Comparison of ENCODE assay signal across 25 cellular contexts in genomic region chr1:73576084-73576483, GRCh38.
A peak's percentile ranks its signal among the peaks of the same experiment; 100 is the strongest.
DNase-seq lines count a peak whose midpoint lies in the region; ATAC-seq and TF ChIP-seq lines count a peak whose summit lies in the region.
"Had no signal": no experiment of that assay in that cellular context is flagged by ENCODE, and none has a peak within 500 bp of the region (broad histone marks: within the 10 kb centered on the region; RNA-seq: fewer than 3 reads in every experiment).

No MANE protein-coding gene starts in this region.

- H3K9me2 ChIP-seq in hepatocyte (replicated peaks; ENCODE audit: insufficient read depth), result no peaks in the 10 kb centered on the region
- H3K9me2 ChIP-seq: SK-N-SH had no signal

- H3K27me3 ChIP-seq in breast epithelium, result no peaks in the 10 kb centered on the region
- no peaks in the 10 kb centered on the region for H3K27me3 ChIP-seq in hepatocyte
- H3K27me3 ChIP-seq in naive thymus-derived CD4-positive, alpha-beta T cell (ENCODE audit: control insufficient read depth in 2 of 2, insufficient read depth in 2 of 2, low read length in 2 of 2), result no peaks in the 10 kb centered on the region
- H3K27me3 ChIP-seq: BLaER1 had no signal

- H3K4me1 Mint-ChIP-seq in MCF 10A (ENCODE audit: insufficient read depth, unreplicated experiment), result no peaks in the 10 kb centered on the region
- H3K4me1 Mint-ChIP-seq in naive thymus-derived CD4-positive, alpha-beta T cell, result no peaks in the 10 kb centered on the region
- H3K4me1 Mint-ChIP-seq in nephron progenitor cell, result no peaks in the 10 kb centered on the region

- no peak overlapping the region for H2AFZ ChIP-seq in hepatocyte

- H3K79me2 ChIP-seq in hepatocyte, result no peaks in the 10 kb centered on the region

- BruUV-seq in MCF 10A (replicated peaks; lab: Mats Ljungman, UMichigan), result no TSS peak

- H3K4me3 Mint-ChIP-seq in MCF 10A (ENCODE audit: unreplicated experiment), result no peak overlapping the region
- no peak overlapping the region for H3K4me3 Mint-ChIP-seq in naive thymus-derived CD4-positive, alpha-beta T cell
- H3K4me3 Mint-ChIP-seq in nephron progenitor cell, result no peak overlapping the region
- H3K4me3 Mint-ChIP-seq: CD4-positive, alpha-beta T cell; H9; HFFc6 had no signal

- POLR2A ChIA-PET in MCF 10A (lab: Yijun Ruan, JAX), result no interaction called here
- POLR2A ChIA-PET in naive thymus-derived CD4-positive, alpha-beta T cell (lab: Charles Lee), result no interaction called here

- WGBS in hepatocyte (ENCODE audit: low lambda C conversion rate, missing lambda C conversion rate), result 26% methylated on average over 2 of the region's 2 CpGs

- no peak for ATAC-seq in GM21737 (IDR thresholded peaks at IDR 0.05; ENCODE audit: unreplicated experiment)
- ATAC-seq in naive thymus-derived CD4-positive, alpha-beta T cell, result no peak
- no peak for ATAC-seq in GM19023 (IDR thresholded peaks at IDR 0.05; ENCODE audit: unreplicated experiment)
- ATAC-seq: A549, GM12878 had no signal

- H3K27ac ChIP-seq in breast epithelium (no peak overlapping the region), hepatocyte (no peak overlapping the region)
- no peak overlapping the region for H3K27ac ChIP-seq in naive thymus-derived CD4-positive, alpha-beta T cell (ENCODE audit: low read depth, low read length)
- H3K27ac ChIP-seq: A549, BLaER1, RWPE1 had no signal

- CTCF ChIA-PET in MCF 10A (lab: Yijun Ruan, JAX), result interaction anchor here (0.9 kb wide), 1 partner anchor 98 kb away, joined by 4 read pairs; no protein-coding TSS in a partner anchor
- CTCF ChIA-PET in naive thymus-derived CD4-positive, alpha-beta T cell (lab: Charles Lee), result no interaction called here

- DNase-seq in MCF 10A (ENCODE audit: unreplicated experiment), result peak; percentile 18
- no peak for DNase-seq in breast epithelium (ENCODE audit: low spot score in 2 of 2)
- peak; percentile 35 for DNase-seq in SK-MEL-5 (ENCODE audit: low read depth, low spot score)
- DNase-seq in hepatocyte (ENCODE audit: low spot score), result peak; percentile 19
- DNase-seq in naive thymus-derived CD4-positive, alpha-beta T cell, result no peak
- no peak for DNase-seq in nephron progenitor cell
- DNase-seq: CD4-positive, alpha-beta T cell; COR-L47; DND-41; H9; HFFc6; KBM-7; NCI-H1105; NCI-H2081 treated with DMSO at 0.1 percent for 48 hours; NCI-H510A; NCI-H748 treated with DMSO at 0.1 percent for 48 hours; NK-92 treated with Interleukin-12 subunit alpha and Interleukin-12 subunit beta, amount 100 ng/mL, for 24 hours; SHP77 treated with DMSO at 0.1 percent for 48 hours; SK-N-SH had no signal

- H3K27ac Mint-ChIP-seq in MCF 10A (ENCODE audit: low read depth, unreplicated experiment) (no peak overlapping the region), nephron progenitor cell (no peak overlapping the region)
- H3K27ac Mint-ChIP-seq in naive thymus-derived CD4-positive, alpha-beta T cell, result no peak overlapping the region
- H3K27ac Mint-ChIP-seq: CD4-positive, alpha-beta T cell; HFFc6 had no signal

- H3K27me3 Mint-ChIP-seq in MCF 10A (ENCODE audit: insufficient read depth, unreplicated experiment), result no peaks in the 10 kb centered on the region
- no peaks in the 10 kb centered on the region for H3K27me3 Mint-ChIP-seq in naive thymus-derived CD4-positive, alpha-beta T cell
- H3K27me3 Mint-ChIP-seq in nephron progenitor cell (ENCODE audit: low read depth, poor library complexity), result no peaks in the 10 kb centered on the region
- H3K27me3 Mint-ChIP-seq: CD4-positive, alpha-beta T cell had no signal

- no peaks in the 10 kb centered on the region for H3K9me3 ChIP-seq in breast epithelium
- H3K9me3 ChIP-seq in hepatocyte (ENCODE audit: low read depth), result no peaks in the 10 kb centered on the region
- H3K9me3 ChIP-seq in naive thymus-derived CD4-positive, alpha-beta T cell (ENCODE audit: control insufficient read depth in 2 of 3, low read length in 3 of 3), result peaks cover 0 to 5% (median 0%) of the 10 kb centered on the region in 3 experiments
- H3K9me3 ChIP-seq: A549, SK-N-SH had no signal

- no peaks in the 10 kb centered on the region for H4K20me1 ChIP-seq in hepatocyte (ENCODE audit: insufficient read depth, poor library complexity, severe bottlenecking)
- H4K20me1 ChIP-seq: BLaER1 had no signal

- H3K36me3 ChIP-seq in breast epithelium (no peaks in the 10 kb centered on the region), hepatocyte (replicated peaks; ENCODE audit: insufficient read depth, low read depth) (no peaks in the 10 kb centered on the region)
- no peaks in the 10 kb centered on the region for H3K36me3 ChIP-seq in naive thymus-derived CD4-positive, alpha-beta T cell (ENCODE audit: control insufficient read depth in 2 of 3, insufficient read depth in 3 of 3, low read length in 3 of 3)
- H3K36me3 ChIP-seq: BLaER1 had no signal

- no peaks in the 10 kb centered on the region for H3K9me3 Mint-ChIP-seq in MCF 10A (ENCODE audit: unreplicated experiment)
- H3K9me3 Mint-ChIP-seq in naive thymus-derived CD4-positive, alpha-beta T cell, result peaks cover 0 to 28% (median 7%) of the 10 kb centered on the region in 11 donors
- peaks cover 9% of the 10 kb centered on the region for H3K9me3 Mint-ChIP-seq in nephron progenitor cell

- TF ChIP-seq CTCF in MCF 10A (IDR thresholded peaks at IDR 0.05; ENCODE audit: unreplicated experiment), result no peak
- TF ChIP-seq CTCF in breast epithelium (IDR thresholded peaks at IDR 0.05), result no peak
- TF ChIP-seq CTCF in hepatocyte (IDR thresholded peaks at IDR 0.05; ENCODE audit: poor library complexity), result no peak
- TF ChIP-seq CTCF in nephron progenitor cell (IDR thresholded peaks at IDR 0.05), result no peak

- in situ Hi-C loops in SK-MEL-5 (cut with HindIII; ENCODE audit: low pct_unique_long_range_greater_than_20kb, low sequenced_read_pairs), result no loop called here

- H3K4me2 ChIP-seq in hepatocyte, result no peak overlapping the region
- H3K4me2 ChIP-seq: A549, BLaER1, SK-N-SH had no signal

- TF ChIP-seq POLR2A in breast epithelium (IDR thresholded peaks at IDR 0.05), result no peak

- no peaks in the 10 kb centered on the region for H3K36me3 Mint-ChIP-seq in MCF 10A (ENCODE audit: insufficient read depth, unreplicated experiment)
- H3K36me3 Mint-ChIP-seq in naive thymus-derived CD4-positive, alpha-beta T cell, result no peaks in the 10 kb centered on the region
- H3K36me3 Mint-ChIP-seq in nephron progenitor cell (ENCODE audit: low read depth), result no peaks in the 10 kb centered on the region

- intact Hi-C loops in MCF 10A (cut with micrococcal nuclease), result no loop called here
- intact Hi-C loops in breast epithelium (cut with DNase I; ENCODE audit: low total_unique reads), result no loop called here
- intact Hi-C loops in naive thymus-derived CD4-positive, alpha-beta T cell (cut with micrococcal nuclease), result no loop called here

- H3K4me1 ChIP-seq in breast epithelium (no peaks in the 10 kb centered on the region), hepatocyte (ENCODE audit: insufficient read depth) (no peaks in the 10 kb centered on the region)
- no peaks in the 10 kb centered on the region for H3K4me1 ChIP-seq in naive thymus-derived CD4-positive, alpha-beta T cell (ENCODE audit: control insufficient read depth in 2 of 2, insufficient read depth in 2 of 2, low read length in 2 of 2)
- H3K4me1 ChIP-seq: A549 had no signal

- H3K4me3 ChIP-seq in breast epithelium (no peak overlapping the region), hepatocyte (no peak overlapping the region)
- no peak overlapping the region for H3K4me3 ChIP-seq in naive thymus-derived CD4-positive, alpha-beta T cell (ENCODE audit: low read length)
- H3K4me3 ChIP-seq: A549, BLaER1, GM12878 had no signal

Comparison
In these comparisons a context has a peak if more than half of its experiments do, and no peak if none do; other contexts are left out.
1. DNase-seq: peak in MCF 10A (single experiment), SK-MEL-5 (single experiment) and hepatocyte (single experiment); none in breast epithelium (0 of 2), naive thymus-derived CD4-positive, alpha-beta T cell (0 of 9) and nephron progenitor cell (single experiment).